16 cellular contexts compared by ENCODE assay signal in the genomic region with DNA sequence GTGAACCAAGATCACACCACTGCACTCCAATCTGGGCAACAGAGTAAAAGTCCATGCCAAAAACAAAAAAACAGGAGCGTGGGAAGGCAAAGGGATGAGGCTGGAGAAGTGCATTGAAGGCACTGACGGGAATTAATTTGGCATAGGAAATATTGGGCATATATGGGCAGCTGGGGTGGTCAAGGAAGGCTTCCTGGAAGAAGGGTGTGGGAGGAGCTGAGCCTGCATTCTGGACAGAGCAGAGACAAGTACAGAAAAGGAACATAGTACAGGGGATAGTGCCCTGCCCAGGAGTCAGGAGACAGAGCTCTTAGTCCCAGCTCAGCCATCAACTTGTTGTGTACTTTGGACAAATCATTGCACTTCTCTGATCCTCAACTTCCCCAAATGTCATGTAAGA. TPM values are rescaled to one million over a fixed set of nuclear protein-coding genes. Genes with fewer than 3 reads are reported as not detected.
A peak's percentile ranks its signal among the peaks of the same experiment; 100 is the strongest.
DNase-seq lines count a peak whose midpoint lies in the region; ATAC-seq and TF ChIP-seq lines count a peak whose summit lies in the region.
"Had no signal": no experiment of that assay in that cellular context is flagged by ENCODE, and none has a peak within 500 bp of the region (broad histone marks: within the 10 kb centered on the region; RNA-seq: fewer than 3 reads in every experiment).

No MANE protein-coding gene starts in this region.

- peaks cover 26% of the 10 kb centered on the region for H3K79me2 ChIP-seq in neural progenitor cell (ENCODE audit: low read depth)

- no peak overlapping the region for H3K9ac ChIP-seq in neural progenitor cell

- H3K36me3 Mint-ChIP-seq in neural progenitor cell = no peaks in the 10 kb centered on the region
- no peaks in the 10 kb centered on the region for H3K36me3 Mint-ChIP-seq in WTC11
- H3K36me3 Mint-ChIP-seq: CD14-positive monocyte; CD8-positive, alpha-beta T cell had no signal

- DNase-seq in adrenal gland (no peak), esophagus muscularis mucosa (ENCODE audit: extremely low spot score) (no peak), neural progenitor cell (ENCODE audit: low spot score) (no peak), transverse colon (no peak), WTC11 (ENCODE audit: low spot score) (no peak), substantia nigra (lab: John Stamatoyannopoulos, UW) (no peak)
- DNase-seq: CD8-positive, alpha-beta T cell; COR-L47; DMS153; DMS79 treated with DMSO at 0.1 percent for 48 hours; EL had no signal

- H3K9me3 ChIP-seq in adrenal gland (replicated peaks in 1 of 3) (no peaks in the 10 kb centered on the region), esophagus muscularis mucosa (no peaks in the 10 kb centered on the region), neural progenitor cell (ENCODE audit: low read depth) (no peaks in the 10 kb centered on the region), transverse colon (no peaks in the 10 kb centered on the region)
- H3K9me3 ChIP-seq: HAP-1 had no signal

- H3F3A ChIP-seq in neural progenitor cell (ENCODE audit: low read depth) = peaks cover 32% of the 10 kb centered on the region

- H3K9me3 Mint-ChIP-seq in neural progenitor cell (no peaks in the 10 kb centered on the region), WTC11 (no peaks in the 10 kb centered on the region)
- H3K9me3 Mint-ChIP-seq: CD8-positive, alpha-beta T cell had no signal

- H3K4me1 Mint-ChIP-seq in neural progenitor cell (peaks cover 65% of the 10 kb centered on the region), WTC11 (peaks cover 21% of the 10 kb centered on the region)

- POLR2A ChIA-PET in WTC11 (lab: Charles Lee) = no interaction called here

- intact Hi-C loops in adrenal gland (cut with DNase I) = no loop called here
- intact Hi-C loops in esophagus muscularis mucosa (cut with DNase I) = no loop called here
- intact Hi-C loops in transverse colon (cut with DNase I; ENCODE audit: low total_unique reads) = no loop called here

- TF ChIP-seq EP300 in esophagus muscularis mucosa (IDR thresholded peaks at IDR 0.05) (no peak), transverse colon (IDR thresholded peaks at IDR 0.05; ENCODE audit: low read depth) (no peak)

- H3K4me3 ChIP-seq in adrenal gland (no peak overlapping the region), esophagus muscularis mucosa (no peak overlapping the region), neural progenitor cell (no peak overlapping the region), transverse colon (no peak overlapping the region)
- H3K4me3 ChIP-seq: HAP-1 had no signal

- no peaks in the 10 kb centered on the region for H3K27me3 ChIP-seq in adrenal gland
- no peaks in the 10 kb centered on the region for H3K27me3 ChIP-seq in esophagus muscularis mucosa
- H3K27me3 ChIP-seq in neural progenitor cell = no peaks in the 10 kb centered on the region
- no peaks in the 10 kb centered on the region for H3K27me3 ChIP-seq in transverse colon

- ATAC-seq in WTC11 (no peak), HG02571 (IDR thresholded peaks at IDR 0.05; ENCODE audit: unreplicated experiment) (no peak)
- ATAC-seq: CD8-positive, alpha-beta T cell; HepG2 had no signal

- peaks cover 6% of the 10 kb centered on the region for H3K27me3 Mint-ChIP-seq in neural progenitor cell (ENCODE audit: insufficient read depth, low read depth)
- H3K27me3 Mint-ChIP-seq in WTC11 (ENCODE audit: low read depth) = no peaks in the 10 kb centered on the region

- H3K4me2 ChIP-seq in neural progenitor cell = no peak overlapping the region

- 85 to 95% (median 94%) methylated on average over 2 of the region's 2 CpGs for WGBS in adrenal gland, 4 donors
- 64% methylated on average over 2 of the region's 2 CpGs for WGBS in esophagus muscularis mucosa
- WGBS in transverse colon (ENCODE audit: low coverage in 1 of 2), 2 donors = 63 to 69% methylated on average over 2 of the region's 2 CpGs

- TF ChIP-seq CTCF in adrenal gland (IDR thresholded peaks at IDR 0.05) = no peak
- TF ChIP-seq CTCF in esophagus muscularis mucosa (IDR thresholded peaks at IDR 0.05) = no peak
- no peak for TF ChIP-seq CTCF in neural progenitor cell (IDR thresholded peaks at IDR 0.05)
- no peak for TF ChIP-seq CTCF in transverse colon (IDR thresholded peaks at IDR 0.05)
- TF ChIP-seq CTCF in WTC11 (IDR thresholded peaks at IDR 0.05) = no peak

- peaks cover 46% of the 10 kb centered on the region for H4K20me1 ChIP-seq in neural progenitor cell (ENCODE audit: low read depth)

- H3K4me3 Mint-ChIP-seq in neural progenitor cell = no peak overlapping the region
- no peak overlapping the region for H3K4me3 Mint-ChIP-seq in WTC11
- H3K4me3 Mint-ChIP-seq: CD8-positive, alpha-beta T cell had no signal

- H3K4me1 ChIP-seq in adrenal gland (replicated peaks in 1 of 2) (peaks cover 43 to 54% of the 10 kb centered on the region in 2 donors), esophagus muscularis mucosa (peaks cover 37 to 97% (median 91%) of the 10 kb centered on the region in 4 donors), neural progenitor cell (peaks cover 29% of the 10 kb centered on the region), transverse colon (peaks cover 10 to 34% (median 27%) of the 10 kb centered on the region in 4 donors)
- H3K4me1 ChIP-seq: HAP-1 had no signal

- H3K27ac Mint-ChIP-seq in neural progenitor cell = peak overlapping the region; percentile 81
- no peak overlapping the region for H3K27ac Mint-ChIP-seq in WTC11
- H3K27ac Mint-ChIP-seq: CD8-positive, alpha-beta T cell had no signal

- H3K36me3 ChIP-seq in adrenal gland (replicated peaks in 1 of 2) (no peaks in the 10 kb centered on the region), esophagus muscularis mucosa (no peaks in the 10 kb centered on the region), neural progenitor cell (no peaks in the 10 kb centered on the region), transverse colon (no peaks in the 10 kb centered on the region)
- H3K36me3 ChIP-seq: HAP-1 had no signal

- in situ Hi-C loops in transverse colon (cut with MboI; ENCODE audit: low pct_ligation_motif_present in 1 of 4, low pct_unique_long_range_greater_than_20kb in 1 of 4, low sequenced_read_pairs in 3 of 4) = no loop called here

- TF ChIP-seq POLR2A in adrenal gland (IDR thresholded peaks at IDR 0.05) (no peak), esophagus muscularis mucosa (IDR thresholded peaks at IDR 0.05; ENCODE audit: low read depth) (no peak), transverse colon (IDR thresholded peaks at IDR 0.05) (no peak)

- H3K27ac ChIP-seq in adrenal gland (peak overlapping the region in 3 of 5 donors; percentile 27 to 78 (median 62)), esophagus muscularis mucosa (replicated peaks in 1 of 4) (peak overlapping the region; percentile 74 to 94 (median 82)), neural progenitor cell (no peak overlapping the region), transverse colon (peak overlapping the region; percentile 53 to 93 (median 70)), substantia nigra (ENCODE audit: low read depth, low read length, poor library complexity, severe bottlenecking) (no peak overlapping the region)
- H3K27ac ChIP-seq: 22Rv1 had no signal

- H2AFZ ChIP-seq in neural progenitor cell (replicated peaks) = no peak overlapping the region

- CTCF ChIA-PET in WTC11 (lab: Charles Lee) = interaction anchor here (1.4 to 2.5 kb wide), 3 partner anchors 14 to 178 kb away, joined by 3 to 17 read pairs (median 6); no protein-coding TSS in a partner anchor

TF ChIP-seq in WTC11, 78 proteins besides CTCF, POLR2A, EP300 and RAD21 (continues in another document):
- TF ChIP-seq, protein P1, sequence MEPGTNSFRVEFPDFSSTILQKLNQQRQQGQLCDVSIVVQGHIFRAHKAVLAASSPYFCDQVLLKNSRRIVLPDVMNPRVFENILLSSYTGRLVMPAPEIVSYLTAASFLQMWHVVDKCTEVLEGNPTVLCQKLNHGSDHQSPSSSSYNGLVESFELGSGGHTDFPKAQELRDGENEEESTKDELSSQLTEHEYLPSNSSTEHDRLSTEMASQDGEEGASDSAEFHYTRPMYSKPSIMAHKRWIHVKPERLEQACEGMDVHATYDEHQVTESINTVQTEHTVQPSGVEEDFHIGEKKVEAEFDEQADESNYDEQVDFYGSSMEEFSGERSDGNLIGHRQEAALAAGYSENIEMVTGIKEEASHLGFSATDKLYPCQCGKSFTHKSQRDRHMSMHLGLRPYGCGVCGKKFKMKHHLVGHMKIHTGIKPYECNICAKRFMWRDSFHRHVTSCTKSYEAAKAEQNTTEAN (CRISPR knock-in tag; IDR thresholded peaks at IDR 0.05) = no peak
- TF ChIP-seq TEAD1 (CRISPR knock-in tag; IDR thresholded peaks at IDR 0.05) = no peak
- no peak for TF ChIP-seq FOXP1 (CRISPR knock-in tag; IDR thresholded peaks at IDR 0.05; ENCODE audit: borderline replicate concordance)
- no peak for TF ChIP-seq NR3C1 (CRISPR knock-in tag; conservative IDR thresholded peaks at IDR 0.05; ENCODE audit: low read depth)
- no peak for TF ChIP-seq HMGA2 (CRISPR knock-in tag; IDR thresholded peaks at IDR 0.05)
- TF ChIP-seq, protein P2, sequence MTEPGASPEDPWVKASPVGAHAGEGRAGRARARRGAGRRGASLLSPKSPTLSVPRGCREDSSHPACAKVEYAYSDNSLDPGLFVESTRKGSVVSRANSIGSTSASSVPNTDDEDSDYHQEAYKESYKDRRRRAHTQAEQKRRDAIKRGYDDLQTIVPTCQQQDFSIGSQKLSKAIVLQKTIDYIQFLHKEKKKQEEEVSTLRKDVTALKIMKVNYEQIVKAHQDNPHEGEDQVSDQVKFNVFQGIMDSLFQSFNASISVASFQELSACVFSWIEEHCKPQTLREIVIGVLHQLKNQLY (CRISPR knock-in tag; IDR thresholded peaks at IDR 0.05) = no peak

RNA-seq across cellular contexts. Expression of a gene that starts 11.7 kb away (rescaled TPM):
- total RNA-seq in adrenal gland = 100 to 1,000 TPM; 119 to 536 (median 209) TPM
- 100 to 1,000 TPM in 2 of 3 donors, 10 to 100 TPM in 1; 85.5 to 190 (median 101) TPM for polyA plus RNA-seq in adrenal gland
- 100 to 1,000 TPM in 1 of 4 donors, 10 to 100 TPM in 3; 44.1 to 101 (median 56.5) TPM for total RNA-seq in esophagus muscularis mucosa
- total RNA-seq in neural progenitor cell (ENCODE audit: low replicate concordance) = 23.0 and 45.1 TPM in 2 replicates
- 10 to 100 TPM in 3 of 4 donors, 1 to 10 TPM in 1; 7.9 to 35.4 (median 10.1) TPM for total RNA-seq in transverse colon
- 31.1 to 32.3 TPM (median 31.2 TPM) in 3 replicates for total RNA-seq in WTC11 (2021)
- total RNA-seq: CD8-positive, alpha-beta T cell had no signal

Comparison
In these comparisons a context has a peak if more than half of its experiments do, and no peak if none do; other contexts are left out.
1. H3K27ac ChIP-seq: peak in adrenal gland (3 of 5), esophagus muscularis mucosa (4 of 4) and transverse colon (4 of 4); none in neural progenitor cell (single experiment) and substantia nigra (single experiment).